In genomic region chr19:1173845-1174809, GRCh38 we compare ENCODE assay signal across 8 cellular contexts. TPM values are rescaled to one million over a fixed set of nuclear protein-coding genes. Genes with fewer than 3 reads are reported as not detected.
DNase-seq lines count a peak whose midpoint lies in the region; FAIRE-seq and TF ChIP-seq lines count a peak whose summit lies in the region.

Gene SBNO2, minus strand, starts transcription at chr19:1174268. Its CDS starts 19,992 bp downstream, at chr19:1154276.

- peak within 1 kb of the TSS; percentile 72 for H3K27ac ChIP-seq in OCI-LY3 (ENCODE audit: low read length)

- H3K27me3 Mint-ChIP-seq in endothelial cell (ENCODE audit: unreplicated experiment): peaks cover 19% of the 10 kb centered on the region

- DNase-seq in SIG-M5 treated with dmso at 0.1 percent for 504 hours (lab: John Stamatoyannopoulos, UW; ENCODE audit: unreplicated experiment): peak; percentile 62
- no peak for DNase-seq in SIG-M5 (lab: John Stamatoyannopoulos, UW)
- DNase-seq in HTR-8/SVneo (ENCODE audit: insufficient read length, low spot score): peak; percentile 78
- peak; percentile 100 for DNase-seq in activated CD8-positive, alpha-beta memory T cell treated with anti-CD3 and anti-CD28 coated beads, Interleukin-2, amount 50 U/mL, for 48 hours
- DNase-seq in endothelial cell (ENCODE audit: low spot score): peak; percentile 97
- DNase-seq in midbrain (lab: John Stamatoyannopoulos, UW): peak; percentile 85
- peak; percentile 82 to 86 for DNase-seq in stimulated activated CD8-positive, alpha-beta memory T cell treated with anti-CD3 and anti-CD28 coated beads, Interleukin-15, amount 100 ng/mL, for 48 hours (ENCODE audit: low read depth in 2 of 2)

- H3K27me3 ChIP-seq in OCI-LY3 (ENCODE audit: low read depth, low read length): no peaks in the 10 kb centered on the region

- peak within 1 kb of the TSS; percentile 95 for H3K4me3 Mint-ChIP-seq in endothelial cell (ENCODE audit: unreplicated experiment)

- H3K9me3 ChIP-seq in OCI-LY3 (ENCODE audit: insufficient read depth, low read length): no peaks in the 10 kb centered on the region

- FAIRE-seq in HTR-8/SVneo (lab: Jason Lieb, UNC): no peak

- H3K9ac ChIP-seq in OCI-LY3 (ENCODE audit: low read length): peak within 1 kb of the TSS; percentile 100

- peaks cover 11% of the 10 kb centered on the region for H3K36me3 ChIP-seq in OCI-LY3 (replicated peaks; ENCODE audit: low read depth, low read length)

- peaks cover 33% of the 10 kb centered on the region for H4K20me1 ChIP-seq in OCI-LY3 (ENCODE audit: insufficient read depth, low read length)

- H3K36me3 Mint-ChIP-seq in endothelial cell (ENCODE audit: low read depth, unreplicated experiment): peaks cover 11% of the 10 kb centered on the region

- peak within 1 kb of the TSS; percentile 99 for H3K4me2 ChIP-seq in OCI-LY3 (ENCODE audit: low read length)

- TF ChIP-seq CTCF in OCI-LY3 (IDR thresholded peaks at IDR 0.05; ENCODE audit: low read depth, low read length) (no peak), endothelial cell (IDR thresholded peaks at IDR 0.05; ENCODE audit: unreplicated experiment) (no peak)

- H2AFZ ChIP-seq in OCI-LY3 (ENCODE audit: low read depth, low read length): peak within 1 kb of the TSS; percentile 27

- H3K9me3 Mint-ChIP-seq in endothelial cell (ENCODE audit: unreplicated experiment): no peaks in the 10 kb centered on the region

- peaks cover 29% of the 10 kb centered on the region for H3K4me1 ChIP-seq in OCI-LY3 (ENCODE audit: low read length)

- H3K79me2 ChIP-seq in OCI-LY3 (ENCODE audit: low read length): peaks cover 50% of the 10 kb centered on the region

- H3K27ac Mint-ChIP-seq in endothelial cell (ENCODE audit: unreplicated experiment): peak within 1 kb of the TSS; percentile 90

- H3K4me3 ChIP-seq in OCI-LY3 (ENCODE audit: low read length): peak within 1 kb of the TSS; percentile 99

- H3K4me1 Mint-ChIP-seq in endothelial cell (ENCODE audit: unreplicated experiment): peaks cover 15% of the 10 kb centered on the region

RNA-seq across cellular contexts. Expression of gene SBNO2, which starts in this region (rescaled TPM):
- 46.4 TPM for total RNA-seq in endothelial cell (ENCODE audit: unreplicated experiment)
